32 cellular contexts compared by ENCODE assay signal in genomic region chr2:217179854-217180253, GRCh38.
"Had no signal": no experiment of that assay in that cellular context is flagged by ENCODE, and none has a peak within 500 bp of the region (broad histone marks: within the 10 kb centered on the region; RNA-seq: fewer than 3 reads in every experiment).

No MANE protein-coding gene starts in this region.

- H3K36me3 ChIP-seq: adrenal gland, ascending aorta, cardiac muscle cell had no signal

- H3K27me3 ChIP-seq: adrenal gland, ascending aorta, cardiac muscle cell had no signal

- H3K4me3 ChIP-seq: adrenal gland, ascending aorta, cardiac muscle cell had no signal

- H3K27ac ChIP-seq: adrenal gland, ascending aorta, cardiac muscle cell, VCaP had no signal

- ATAC-seq: activated CD8-positive, alpha-beta T cell treated with anti-CD3 and anti-CD28 coated beads for 36 hours; activated naive CD4-positive, alpha-beta T cell treated with anti-CD3 and anti-CD28 coated beads, Interleukin-2, amount 50 U/mL, for 72 hours; activated T-cell treated with anti-CD3 and anti-CD28 coated beads, Interleukin-2, amount 50 U/mL, for 4 hours; activated T-cell treated with anti-CD3 and anti-CD28 coated beads, Interleukin-2, amount 50 U/mL, for 72 hours; activated T-helper 17 cell treated with anti-CD3 and anti-CD28 coated beads, Interleukin-2, amount 50 U/mL, for 72 hours had no signal

- H3K9me3 ChIP-seq: adrenal gland had no signal

- DNase-seq: activated B cell treated with CpG ODN at 0.5 μM for 24 hours; activated CD4-positive, alpha-beta memory T cell treated with anti-CD3 and anti-CD28 coated beads for 36 hours; activated CD4-positive, alpha-beta T cell treated with anti-CD3 and anti-CD28 coated beads for 4 hours; activated CD4-positive, alpha-beta T cell treated with anti-CD3 and anti-CD28 coated beads, Interleukin-2, amount 10 ng/mL, durations not matched to agents 24 days and 14 days; activated CD4-positive, alpha-beta T cell treated with anti-CD3 and anti-CD28 coated beads, Interleukin-2, amount 50 U/mL, for 1 hour; activated CD4-positive, alpha-beta T cell treated with anti-CD3 and anti-CD28 coated beads, Interleukin-2, amount 50 U/mL, for 4 hours; activated CD4-positive, CD25-positive, alpha-beta regulatory T cell treated with anti-CD3 and anti-CD28 coated beads, Interleukin-2, amount 50 U/mL, for 72 hours; activated CD8-positive, alpha-beta memory T cell treated with anti-CD3 and anti-CD28 coated beads, Interleukin-2, amount 50 U/mL, for 4 hours; activated CD8-positive, alpha-beta T cell treated with anti-CD3 and anti-CD28 coated beads for 36 hours; activated effector memory CD4-positive, alpha-beta T cell treated with anti-CD3 and anti-CD28 coated beads, Interleukin-2, amount 50 U/mL, for 16 hours; activated gamma-delta T cell treated with Interleukin-2 at 50 U/mL for 16 hours; activated naive CD4-positive, alpha-beta T cell; activated naive CD4-positive, alpha-beta T cell treated with anti-CD3 and anti-CD28 coated beads for 36 hours; activated naive CD4-positive, alpha-beta T cell treated with anti-CD3 and anti-CD28 coated beads, Interleukin-2, amount 50 U/mL, for 16 hours; activated naive CD8-positive, alpha-beta T cell treated with anti-CD3 and anti-CD28 coated beads for 36 hours; activated T-cell treated with anti-CD3 and anti-CD28 coated beads for 4 hours; activated T-cell treated with anti-CD3 and anti-CD28 coated beads, Interleukin-2, amount 50 U/mL, for 1 hour; activated T-cell treated with anti-CD3 and anti-CD28 coated beads, Interleukin-2, amount 50 U/mL, for 4 hours; activated T-cell treated with anti-CD3 and anti-CD28 coated beads, Interleukin-2, amount 50 U/mL, for 72 hours; adrenal gland; amygdala; anterior cingulate cortex; caudate nucleus; cerebellar nuclear complex; T-helper 1 cell; T-helper 2 cell; T-helper 9 cell had no signal
